ENCODE assay signal across 8 cellular contexts in the genomic region with DNA sequence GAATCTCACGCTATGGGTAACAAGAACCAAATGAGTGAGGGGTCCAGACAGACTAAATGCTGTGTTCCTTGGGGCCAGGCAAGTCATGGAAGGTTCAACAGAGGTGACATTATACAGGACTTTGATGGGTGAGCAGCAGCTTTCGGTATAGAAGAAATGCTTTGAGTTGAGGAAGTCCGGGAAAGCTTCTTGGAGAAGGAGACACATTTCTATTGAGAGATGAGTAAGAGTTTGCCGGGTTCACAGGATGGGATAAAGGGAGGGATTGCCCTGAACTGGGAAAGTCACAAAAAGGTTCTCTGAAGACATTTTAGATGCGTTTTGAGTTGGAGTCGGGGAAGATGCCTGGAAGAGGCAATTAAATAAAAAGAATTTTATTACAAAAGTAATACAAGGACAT. TPM values are rescaled to one million over a fixed set of nuclear protein-coding genes. Genes with fewer than 3 reads are reported as not detected.
A peak's percentile ranks its signal among the peaks of the same experiment; 100 is the strongest.
DNase-seq lines count a peak whose midpoint lies in the region; ATAC-seq and TF ChIP-seq lines count a peak whose summit lies in the region.

No MANE protein-coding gene starts in this region.

- ATAC-seq in SK-N-SH treated with all-trans-retinoic acid at 6 μM for 48 hours (peak; percentile 3; the same call in 2 of the 3 replicates), HG02588 (IDR thresholded peaks at IDR 0.05; ENCODE audit: unreplicated experiment) (no peak)

- no peaks in the 10 kb centered on the region for H3K27me3 ChIP-seq in rectal smooth muscle tissue (ENCODE audit: control insufficient read depth, insufficient read depth, low read length)

- DNase-seq in fibroblast of mammary gland (ENCODE audit: low read depth) (no peak), NCI-H446 treated with DMSO at 0.1 percent for 48 hours (lab: John Stamatoyannopoulos, UW) (no peak), A172 (ENCODE audit: low spot score) (no peak)
- DNase-seq in stimulated activated naive CD4-positive, alpha-beta T cell (lab: John Stamatoyannopoulos, UW), result no peak

- H3K27ac ChIP-seq in rectal smooth muscle tissue (ENCODE audit: low read depth, low read length), result no peak overlapping the region

- no peaks in the 10 kb centered on the region for H3K36me3 ChIP-seq in rectal smooth muscle tissue (ENCODE audit: control insufficient read depth, insufficient read depth, low read length)

- peak overlapping the region; percentile 95 for H3K9ac ChIP-seq in rectal smooth muscle tissue (ENCODE audit: low read length)

- no peak for TF ChIP-seq CTCF in fibroblast of mammary gland (conservative IDR thresholded peaks at IDR 0.05; ENCODE audit: control insufficient read depth, insufficient read depth, low read depth, low read length)

- H3K4me3 ChIP-seq in GM08714 (ENCODE audit: low read length) (peak overlapping the region; percentile 58), fibroblast of mammary gland (ENCODE audit: control insufficient read depth, low read depth, low read length) (peak overlapping the region; percentile 81), rectal smooth muscle tissue (ENCODE audit: low read length) (peak overlapping the region; percentile 98)

- H3K4me1 ChIP-seq in rectal smooth muscle tissue (ENCODE audit: control insufficient read depth, insufficient read depth, low read length), result peaks cover 10% of the 10 kb centered on the region

TF ChIP-seq in SK-N-SH treated with all-trans-retinoic acid at 6 μM for 48 hours, 23 proteins besides CTCF, POLR2A, EP300 and RAD21:
- TF ChIP-seq ZFP30 (CRISPR knock-in tag; IDR thresholded peaks at IDR 0.05) (no peak), ZFP3 (CRISPR knock-in tag; IDR thresholded peaks at IDR 0.05) (peak; percentile 99)

RNA-seq across cellular contexts. Expression of gene AZIN2, which starts 0.6 kb away (rescaled TPM):
- 0.74 and 2.7 TPM in 2 replicates for total RNA-seq in A172 (2014; rRNA removed; shearing (Covaris generic))

RNA-seq across cellular contexts. Expression of gene AK2, which starts 43.7 kb away (rescaled TPM):
- 160 and 171 TPM in 2 replicates for total RNA-seq in A172 (2014; rRNA removed; shearing (Covaris generic))
